11 cellular contexts compared by ENCODE assay signal in the genomic region with DNA sequence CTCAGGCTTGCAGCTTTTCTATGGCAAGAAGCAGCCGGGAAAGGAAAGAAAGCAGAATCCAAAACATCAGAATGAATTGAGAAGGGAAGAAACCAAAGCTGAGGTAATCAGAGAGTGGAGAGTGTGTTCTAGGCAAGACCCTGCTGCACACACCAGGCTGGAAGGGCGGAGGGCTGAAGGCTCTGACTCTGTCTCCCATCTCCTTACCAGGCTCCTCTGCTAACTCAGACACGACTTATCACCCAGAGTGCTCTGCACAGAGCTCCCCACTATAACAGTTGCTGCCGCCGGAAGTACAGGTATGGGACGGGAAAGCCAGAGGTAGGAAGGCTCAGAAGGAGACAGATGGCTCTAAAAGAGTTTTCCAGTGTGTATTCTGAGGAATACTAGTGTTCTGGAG. TPM values are rescaled to one million over a fixed set of nuclear protein-coding genes. Genes with fewer than 3 reads are reported as not detected.
A peak's percentile ranks its signal among the peaks of the same experiment; 100 is the strongest.
DNase-seq lines count a peak whose midpoint lies in the region; ATAC-seq, FAIRE-seq and TF ChIP-seq lines count a peak whose summit lies in the region.
"Had no signal": no experiment of that assay in that cellular context is flagged by ENCODE, and none has a peak within 500 bp of the region (broad histone marks: within the 10 kb centered on the region; RNA-seq: fewer than 3 reads in every experiment).

No MANE protein-coding gene starts in this region.

- H3K36me3 Mint-ChIP-seq in osteocyte (ENCODE audit: unreplicated experiment): peaks cover 14% of the 10 kb centered on the region

- H3K9me2 ChIP-seq in OCI-LY7 (ENCODE audit: insufficient read depth, low read length): no peaks in the 10 kb centered on the region

- no peaks in the 10 kb centered on the region for H3K9me3 ChIP-seq in ES-I3 (ENCODE audit: control insufficient read depth, insufficient read depth, low read length)
- H3K9me3 ChIP-seq in OCI-LY7 (ENCODE audit: low read length): no peaks in the 10 kb centered on the region
- H3K9me3 ChIP-seq in endocrine pancreas (ENCODE audit: control insufficient read depth, low read length): no peaks in the 10 kb centered on the region
- H3K9me3 ChIP-seq: ascending aorta had no signal

- no TSS peak for BruUV-seq in OCI-LY7 (replicated peaks; lab: Mats Ljungman, UMichigan)

- DNase-seq in OCI-LY7 (ENCODE audit: low spot score): no peak
- no peak for DNase-seq in osteocyte (ENCODE audit: extremely low spot score, unreplicated experiment)
- DNase-seq in NCI-H2107 (lab: John Stamatoyannopoulos, UW): no peak
- no peak for DNase-seq in frontal cortex (ENCODE audit: low spot score in 2 of 2)
- no peak for DNase-seq in HCEC 1CT

- H3K27me3 ChIP-seq in endocrine pancreas (ENCODE audit: control insufficient read depth, insufficient read depth, low read length): no peaks in the 10 kb centered on the region
- H3K27me3 ChIP-seq: ascending aorta had no signal

- H3K9ac ChIP-seq in ES-I3 (ENCODE audit: low read depth, low read length) (0 out of 2 replicates have a peak overlapping the region, but pooled peaks have one; percentile 90), endocrine pancreas (ENCODE audit: control insufficient read depth, insufficient read depth, low read length) (peak overlapping the region; percentile 43)

- peak overlapping the region; percentile 83 for H3K4me2 ChIP-seq in OCI-LY7 (ENCODE audit: low read length)

- intact Hi-C loops in OCI-LY7 (cut with micrococcal nuclease; ENCODE audit: unreplicated experiment): no loop called here

- H3K27ac ChIP-seq in OCI-LY7 (ENCODE audit: low read depth, low read length, poor library complexity, severe bottlenecking): no peak overlapping the region

- peak overlapping the region; percentile 90 for H3K4me3 ChIP-seq in OCI-LY7 (ENCODE audit: low read depth, low read length, poor library complexity, severe bottlenecking)
- no peak overlapping the region for H3K4me3 ChIP-seq in endocrine pancreas (ENCODE audit: control insufficient read depth, insufficient read depth, low read length)

- H2AFZ ChIP-seq in OCI-LY7 (ENCODE audit: low read length): no peak overlapping the region

- peaks cover 5% of the 10 kb centered on the region; the same call in 1 of the 2 replicates for H3K36me3 ChIP-seq in ES-I3 (ENCODE audit: insufficient read depth, low read length)
- H3K36me3 ChIP-seq in OCI-LY7 (ENCODE audit: insufficient read depth, low read length): peaks cover 34% of the 10 kb centered on the region
- no peaks in the 10 kb centered on the region for H3K36me3 ChIP-seq in endocrine pancreas (ENCODE audit: control insufficient read depth, insufficient read depth, low read length)

- H3K9me3 Mint-ChIP-seq in osteocyte (ENCODE audit: unreplicated experiment): no peaks in the 10 kb centered on the region

- CTCF ChIA-PET in OCI-LY7 (lab: Charles Lee; ENCODE audit: unreplicated experiment): no interaction called here

- FAIRE-seq in frontal cortex (lab: Jason Lieb, UNC): no peak
- FAIRE-seq: RCC 7860 had no signal

- POLR2A ChIA-PET in OCI-LY7 (lab: Charles Lee): interaction anchor here (0.6 to 1.6 kb wide), 5 partner anchors 9 to 209 kb away, joined by 3 to 10 read pairs (median 5); partner anchors contain the start of genes TMOD4 and TNFAIP8L2

- no peak for ATAC-seq in HG02938 (IDR thresholded peaks at IDR 0.05; ENCODE audit: unreplicated experiment)

- peak overlapping the region; percentile 98 for H3K4me3 Mint-ChIP-seq in osteocyte (ENCODE audit: unreplicated experiment)

- H3K27me3 Mint-ChIP-seq in osteocyte (ENCODE audit: unreplicated experiment): no peaks in the 10 kb centered on the region

- peaks cover 13% of the 10 kb centered on the region; the same call in 1 of the 2 replicates for H3K79me2 ChIP-seq in OCI-LY7 (ENCODE audit: insufficient read depth, low read depth, low read length)

- peak overlapping the region; percentile 97 for H3K27ac Mint-ChIP-seq in osteocyte (ENCODE audit: unreplicated experiment)

- H4K20me1 ChIP-seq in OCI-LY7 (ENCODE audit: insufficient read depth, low read length): no peaks in the 10 kb centered on the region

- no peak for TF ChIP-seq CTCF in OCI-LY7 (conservative IDR thresholded peaks at IDR 0.05; ENCODE audit: low read length)
- TF ChIP-seq CTCF in osteocyte (IDR thresholded peaks at IDR 0.05): no peak

- peaks cover 31% of the 10 kb centered on the region for H3K4me1 Mint-ChIP-seq in osteocyte (ENCODE audit: unreplicated experiment)

- H3K4me1 ChIP-seq in ES-I3 (ENCODE audit: insufficient read depth, low read length): peaks cover 9% of the 10 kb centered on the region
- H3K4me1 ChIP-seq in OCI-LY7 (ENCODE audit: insufficient read depth, low read length, poor library complexity, severe bottlenecking): peaks cover 24% of the 10 kb centered on the region
- peaks cover 9% of the 10 kb centered on the region for H3K4me1 ChIP-seq in endocrine pancreas (ENCODE audit: control insufficient read depth, insufficient read depth, low read length)

RNA-seq across cellular contexts. Expression of gene SCNM1, which starts 1.2 kb away (rescaled TPM):
- 70.9 and 78.0 TPM in 2 replicates for total RNA-seq in OCI-LY7 (2014; rRNA removed; shearing (Covaris generic))
- 54.1 and 63.1 TPM in 2 replicates for total RNA-seq in OCI-LY7 (2022)
- total RNA-seq in osteocyte: 45.0 and 49.8 TPM in 2 replicates
- 27.3 TPM for total RNA-seq in frontal cortex

RNA-seq across cellular contexts. Expression of gene LYSMD1, which starts 1.4 kb away (rescaled TPM):
- total RNA-seq in OCI-LY7 (2014; rRNA removed; shearing (Covaris generic)): 6.2 and 9.2 TPM in 2 replicates
- 3.4 and 3.7 TPM in 2 replicates for total RNA-seq in OCI-LY7 (2022)
- total RNA-seq in osteocyte: 12.6 and 13.3 TPM in 2 replicates
- 24.1 TPM for total RNA-seq in frontal cortex

RNA-seq across cellular contexts. Expression of gene TMOD4, which starts 8.7 kb away (rescaled TPM):
- total RNA-seq in OCI-LY7 (2014; rRNA removed; shearing (Covaris generic)): not detected in 2 replicates
- total RNA-seq in OCI-LY7 (2022): 1.4 and 2.4 TPM in 2 replicates
- 2.8 TPM in 1 of 2 replicates, not detected in the other for total RNA-seq in osteocyte
- not detected for total RNA-seq in frontal cortex
- total RNA-seq: ascending aorta, liver had no signal

RNA-seq across cellular contexts. Expression of gene TNFAIP8L2, which starts 10.7 kb away (rescaled TPM):
- total RNA-seq in OCI-LY7 (2014; rRNA removed; shearing (Covaris generic)): 7.7 and 12.5 TPM in 2 replicates
- total RNA-seq in OCI-LY7 (2022) (9.0 and 9.2 TPM in 2 replicates), osteocyte (not detected in 2 replicates), frontal cortex (0.82 TPM)
- total RNA-seq: ascending aorta had no signal

RNA-seq across cellular contexts. Expression of gene SEMA6C, which starts 20.7 kb away (rescaled TPM):
- 0.54 and 1.1 TPM in 2 replicates for total RNA-seq in OCI-LY7 (2014; rRNA removed; shearing (Covaris generic))
- 1.9 and 2.0 TPM in 2 replicates for total RNA-seq in OCI-LY7 (2022)
- 24.7 and 28.2 TPM in 2 replicates for total RNA-seq in osteocyte
- 16.7 TPM for total RNA-seq in frontal cortex
